In genomic region chr11:42764936-42765335, GRCh38 we compare ENCODE assay signal across 9 cellular contexts.
"Had no signal": no experiment of that assay in that cellular context is flagged by ENCODE, and none has a peak within 500 bp of the region (broad histone marks: within the 10 kb centered on the region; RNA-seq: fewer than 3 reads in every experiment).

No MANE protein-coding gene starts in this region.

- H3K9me3 ChIP-seq: HAP-1 had no signal

- H3K36me3 ChIP-seq: HAP-1 had no signal

- H3K4me3 Mint-ChIP-seq: HFFc6 had no signal

- H2AFZ ChIP-seq: GM23248 had no signal

- H3K27ac ChIP-seq: GM23248, HL-60 had no signal

- DNase-seq: GM23248, GOT3, H7, HFFc6, IMR-90, KG1 had no signal

- H3K4me3 ChIP-seq: GM23248, HAP-1, K562 had no signal

- H3K27ac Mint-ChIP-seq: HFFc6 had no signal

- H3K4me1 ChIP-seq: HAP-1 had no signal
